Comparison of ENCODE assay signal across 24 cellular contexts in genomic region chr1:21661886-21662285, GRCh38. TPM values are rescaled to one million over a fixed set of nuclear protein-coding genes. Genes with fewer than 3 reads are reported as not detected.
"Had no signal": no experiment of that assay in that cellular context is flagged by ENCODE, and none has a peak within 500 bp of the region (broad histone marks: within the 10 kb centered on the region; RNA-seq: fewer than 3 reads in every experiment).

No MANE protein-coding gene starts in this region.

- H3K27me3 ChIP-seq: breast epithelium had no signal

- ATAC-seq: activated CD8-positive, alpha-beta memory T cell treated with anti-CD3 and anti-CD28 coated beads, Interleukin-2, amount 10 ng/mL, durations not matched to agents 7 days and 5 days; activated T-helper 17 cell treated with anti-CD3 and anti-CD28 coated beads, Interleukin-2, amount 50 U/mL, for 72 hours; T-helper 17 cell; WTC11 had no signal

- H3K9me3 Mint-ChIP-seq: activated CD4-positive, alpha-beta T cell treated with anti-CD3 and anti-CD28 coated beads, Interleukin-2, amount 10 ng/mL, durations not matched to agents 24 days and 14 days; activated naive CD8-positive, alpha-beta T cell treated with anti-CD3 and anti-CD28 coated beads, Interleukin-2, amount 10 ng/mL, durations not matched to agents 7 days and 5 days; activated T-helper 17 cell treated with anti-CD3 and anti-CD28 coated beads, Interleukin-2, amount 50 U/mL, for 72 hours; central memory CD8-positive, alpha-beta T cell; WTC11 had no signal

- DNase-seq: activated CD4-positive, alpha-beta T cell treated with anti-CD3 and anti-CD28 coated beads for 1 hour; activated CD4-positive, alpha-beta T cell treated with anti-CD3 and anti-CD28 coated beads, Interleukin-2, amount 10 ng/mL, durations not matched to agents 24 days and 14 days; activated CD4-positive, alpha-beta T cell treated with anti-CD3 and anti-CD28 coated beads, Interleukin-2, amount 50 U/mL, for 48 hours; activated CD8-positive, alpha-beta memory T cell treated with anti-CD3 and anti-CD28 coated beads, Interleukin-2, amount 10 ng/mL, durations not matched to agents 7 days and 5 days; activated naive CD4-positive, alpha-beta T cell treated with anti-CD3 and anti-CD28 coated beads, Interleukin-2, amount 50 U/mL, for 16 hours; activated naive CD8-positive, alpha-beta T cell treated with anti-CD3 and anti-CD28 coated beads, Interleukin-2, amount 10 ng/mL, durations not matched to agents 7 days and 5 days; activated T-cell treated with anti-CD3 and anti-CD28 coated beads for 4 hours; activated T-cell treated with anti-CD3 and anti-CD28 coated beads, Interleukin-2, amount 50 U/mL, for 48 hours; NCI-H1092; NCI-H1930; NCI-H2171; NCI-H345; NCI-H510A; NCI-H526 treated with DMSO at 0.1 percent for 48 hours; SIG-M5; T-helper 17 cell; T-helper 9 cell had no signal

- H3K36me3 ChIP-seq: breast epithelium had no signal

- H3K36me3 Mint-ChIP-seq: activated CD8-positive, alpha-beta memory T cell treated with anti-CD3 and anti-CD28 coated beads, Interleukin-2, amount 10 ng/mL, durations not matched to agents 7 days and 5 days; activated naive CD8-positive, alpha-beta T cell treated with anti-CD3 and anti-CD28 coated beads, Interleukin-2, amount 10 ng/mL, durations not matched to agents 7 days and 5 days; WTC11 had no signal

- H3K9me3 ChIP-seq: breast epithelium had no signal

- H3K4me3 ChIP-seq: breast epithelium had no signal

- H3K27ac ChIP-seq: breast epithelium, KMS-11 had no signal

- H3K4me2 ChIP-seq: KMS-11 had no signal

- H3K27ac Mint-ChIP-seq: activated CD4-positive, alpha-beta T cell treated with anti-CD3 and anti-CD28 coated beads, Interleukin-2, amount 10 ng/mL, durations not matched to agents 24 days and 14 days; activated CD8-positive, alpha-beta memory T cell treated with anti-CD3 and anti-CD28 coated beads, Interleukin-2, amount 10 ng/mL, durations not matched to agents 7 days and 5 days; activated naive CD8-positive, alpha-beta T cell treated with anti-CD3 and anti-CD28 coated beads, Interleukin-2, amount 10 ng/mL, durations not matched to agents 7 days and 5 days; activated T-helper 17 cell treated with anti-CD3 and anti-CD28 coated beads, Interleukin-2, amount 50 U/mL, for 72 hours; T-helper 17 cell; WTC11 had no signal

- H3K9ac ChIP-seq: KMS-11 had no signal

- H3K4me3 Mint-ChIP-seq: activated CD4-positive, alpha-beta T cell treated with anti-CD3 and anti-CD28 coated beads, Interleukin-2, amount 10 ng/mL, durations not matched to agents 24 days and 14 days; activated CD8-positive, alpha-beta memory T cell treated with anti-CD3 and anti-CD28 coated beads, Interleukin-2, amount 10 ng/mL, durations not matched to agents 7 days and 5 days; activated naive CD8-positive, alpha-beta T cell treated with anti-CD3 and anti-CD28 coated beads, Interleukin-2, amount 10 ng/mL, durations not matched to agents 7 days and 5 days; activated T-helper 17 cell treated with anti-CD3 and anti-CD28 coated beads, Interleukin-2, amount 50 U/mL, for 72 hours; central memory CD8-positive, alpha-beta T cell; T-helper 17 cell; WTC11 had no signal

RNA-seq across cellular contexts. Expression of gene RAP1GAP, which starts 7.3 kb away (rescaled TPM):
- total RNA-seq: MCF 10A, OCI-LY7 had no signal
